In the genomic region with DNA sequence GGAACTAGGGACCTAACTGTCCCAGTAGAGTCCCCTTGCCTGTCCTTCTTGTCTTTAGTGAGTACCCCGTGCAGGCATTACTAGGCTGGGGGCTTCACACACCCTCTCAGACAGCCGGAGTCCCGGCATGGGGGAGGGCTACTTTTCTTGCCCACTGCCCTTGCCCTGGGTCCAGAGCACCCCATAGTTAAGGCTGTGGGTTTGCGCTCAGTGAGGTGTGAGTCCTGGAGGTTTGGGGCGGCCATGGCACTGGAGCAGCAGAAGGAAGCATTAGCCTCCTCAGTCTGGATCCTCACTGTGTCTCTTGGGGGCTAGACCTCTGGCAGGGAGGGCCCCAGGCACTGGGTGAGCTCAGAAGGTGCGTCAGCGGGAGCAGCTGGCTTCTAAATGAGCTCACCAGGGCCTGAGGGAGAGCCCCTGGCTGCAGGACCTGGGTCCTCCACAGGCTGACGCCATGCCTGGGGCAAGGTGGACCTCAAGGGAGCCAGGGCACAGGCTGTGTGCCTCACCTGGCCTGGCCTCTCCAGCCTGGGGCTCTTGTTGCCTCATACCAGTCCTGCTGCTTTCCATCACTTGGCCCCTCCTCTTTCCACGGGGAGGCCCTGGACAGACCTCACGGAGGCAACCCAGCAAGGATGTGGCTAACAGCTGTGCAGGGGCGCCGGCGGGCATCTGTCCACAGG, we compare ENCODE assay signal across 19 cellular contexts. TPM values are rescaled to one million over a fixed set of nuclear protein-coding genes. Genes with fewer than 3 reads are reported as not detected.
A peak's percentile ranks its signal among the peaks of the same experiment; 100 is the strongest.
DNase-seq lines count a peak whose midpoint lies in the region; ATAC-seq and TF ChIP-seq lines count a peak whose summit lies in the region.
"Had no signal": no experiment of that assay in that cellular context is flagged by ENCODE, and none has a peak within 500 bp of the region (broad histone marks: within the 10 kb centered on the region; RNA-seq: fewer than 3 reads in every experiment).

No MANE protein-coding gene starts in this region.

- no peak overlapping the region for H3K27ac Mint-ChIP-seq in T-helper 2 cell treated with Interferon-gamma antibody and Interleukin-4, amounts not matched to agents 5 μg/mL and 100 μg/mL, for 36 hours
- H3K27ac Mint-ChIP-seq: activated CD4-positive, alpha-beta T cell treated with anti-CD3 and anti-CD28 coated beads, Interleukin-2, amount 10 ng/mL, durations not matched to agents 7 days and 5 days had no signal

- CTCF ChIA-PET in HEK293 (lab: Yijun Ruan, JAX) = interaction anchor here (0.8 kb wide), 1 partner anchor 15 kb away, joined by 3 read pairs; no protein-coding TSS in a partner anchor

- no peaks in the 10 kb centered on the region for H3K36me3 Mint-ChIP-seq in T-helper 2 cell treated with Interferon-gamma antibody and Interleukin-4, amounts not matched to agents 5 μg/mL and 100 μg/mL, for 36 hours (ENCODE audit: low read depth)

- H3K4me1 ChIP-seq in HEK293 (ENCODE audit: control insufficient read depth, insufficient read depth, low read length) = no peaks in the 10 kb centered on the region
- no peaks in the 10 kb centered on the region for H3K4me1 ChIP-seq in osteoblast (ENCODE audit: insufficient read depth, low read length)

- H3K27me3 ChIP-seq in osteoblast (ENCODE audit: insufficient read depth, low read length) = no peaks in the 10 kb centered on the region
- H3K27me3 ChIP-seq: neutrophil, thyroid gland had no signal

- peak; percentile 66 for DNase-seq in D341Med (ENCODE audit: low spot score)
- DNase-seq in osteoblast (ENCODE audit: insufficient read length, low spot score, missing footprints) = peak; percentile 73
- DNase-seq in T-helper 2 cell treated with Interferon-gamma antibody and Interleukin-4, amounts not matched to agents 5 μg/mL and 100 μg/mL, for 36 hours (ENCODE audit: low spot score) = no peak
- no peak for DNase-seq in NCI-H1417 treated with DMSO at 0.1 percent for 48 hours (lab: John Stamatoyannopoulos, UW)
- DNase-seq in NOMO-1 (lab: John Stamatoyannopoulos, UW; ENCODE audit: unreplicated experiment in 2 of 2) = no peak
- no peak for DNase-seq in activated T-cell treated with anti-CD3 and anti-CD28 coated beads for 4 hours
- DNase-seq: activated CD4-positive, alpha-beta T cell treated with anti-CD3 and anti-CD28 coated beads, Interleukin-2, amount 10 ng/mL, durations not matched to agents 7 days and 5 days; activated CD8-positive, alpha-beta memory T cell treated with anti-CD3 and anti-CD28 coated beads, Interleukin-2, amount 50 U/mL, for 48 hours; DMS153; hippocampal formation; midbrain; NCI-H187; NCI-H510A treated with DMSO at 0.1 percent for 48 hours; OCI-M1; SK-N-SH; thyroid gland had no signal

- no peaks in the 10 kb centered on the region for H3K9me3 ChIP-seq in HEK293 (ENCODE audit: control insufficient read depth, insufficient read depth, low read depth, low read length)
- H3K9me3 ChIP-seq in osteoblast (ENCODE audit: low read depth, low read length) = no peaks in the 10 kb centered on the region
- H3K9me3 ChIP-seq: neutrophil, thyroid gland had no signal

- ATAC-seq in esophagus mucosa = peak; percentile 67

- H3K4me3 Mint-ChIP-seq in T-helper 2 cell treated with Interferon-gamma antibody and Interleukin-4, amounts not matched to agents 5 μg/mL and 100 μg/mL, for 36 hours = no peak overlapping the region
- H3K4me3 Mint-ChIP-seq: activated CD4-positive, alpha-beta T cell treated with anti-CD3 and anti-CD28 coated beads, Interleukin-2, amount 10 ng/mL, durations not matched to agents 7 days and 5 days had no signal

- no peak overlapping the region for H2AFZ ChIP-seq in osteoblast (ENCODE audit: low read length)

- no peaks in the 10 kb centered on the region for H3K27me3 Mint-ChIP-seq in T-helper 2 cell treated with Interferon-gamma antibody and Interleukin-4, amounts not matched to agents 5 μg/mL and 100 μg/mL, for 36 hours (ENCODE audit: low read depth)
- H3K27me3 Mint-ChIP-seq: activated CD4-positive, alpha-beta T cell treated with anti-CD3 and anti-CD28 coated beads, Interleukin-2, amount 10 ng/mL, durations not matched to agents 7 days and 5 days had no signal

- H3K36me3 ChIP-seq in HEK293 (ENCODE audit: control insufficient read depth in 2 of 2, insufficient read depth in 1 of 2, low read length in 2 of 2) (peaks cover 0 to 11% of the 10 kb centered on the region in 2 experiments; a peak in 1 of 3 replicates), osteoblast (ENCODE audit: insufficient read depth, low read length) (no peaks in the 10 kb centered on the region)
- H3K36me3 ChIP-seq: neutrophil, thyroid gland had no signal

- H3K9me3 Mint-ChIP-seq in T-helper 2 cell treated with Interferon-gamma antibody and Interleukin-4, amounts not matched to agents 5 μg/mL and 100 μg/mL, for 36 hours = no peaks in the 10 kb centered on the region
- H3K9me3 Mint-ChIP-seq: activated CD4-positive, alpha-beta T cell treated with anti-CD3 and anti-CD28 coated beads, Interleukin-2, amount 10 ng/mL, durations not matched to agents 7 days and 5 days had no signal

- no peak overlapping the region for H3K4me2 ChIP-seq in osteoblast (ENCODE audit: insufficient read depth, low read length)
- H3K4me2 ChIP-seq: SK-N-SH had no signal

- H3K79me2 ChIP-seq in osteoblast (ENCODE audit: insufficient read depth, low read length) = peaks cover 2% of the 10 kb centered on the region

- no peak overlapping the region for H3K4me3 ChIP-seq in HEK293 (ENCODE audit: low read depth, low read length)
- no peak overlapping the region for H3K4me3 ChIP-seq in osteoblast (ENCODE audit: insufficient read depth, low read length)
- H3K4me3 ChIP-seq: thyroid gland had no signal

- H4K20me1 ChIP-seq in osteoblast (ENCODE audit: insufficient read depth, low read length) = peaks cover 18% of the 10 kb centered on the region

- no peaks in the 10 kb centered on the region for H3K4me1 Mint-ChIP-seq in T-helper 2 cell treated with Interferon-gamma antibody and Interleukin-4, amounts not matched to agents 5 μg/mL and 100 μg/mL, for 36 hours (ENCODE audit: low read depth)
- H3K4me1 Mint-ChIP-seq: activated CD4-positive, alpha-beta T cell treated with anti-CD3 and anti-CD28 coated beads, Interleukin-2, amount 10 ng/mL, durations not matched to agents 7 days and 5 days had no signal

- POLR2A ChIA-PET in HEK293 (lab: Yijun Ruan, JAX) = no interaction called here

- TF ChIP-seq CTCF in HEK293 (tag by site-specific recombination; IDR thresholded peaks at IDR 0.05) = no peak
- TF ChIP-seq CTCF in osteoblast (IDR thresholded peaks at IDR 0.05; ENCODE audit: extremely low read depth, low read depth, low read length) = no peak

- H3K27ac ChIP-seq in HEK293 (ENCODE audit: extremely low read depth, low read depth, low read length) = no peak overlapping the region
- H3K27ac ChIP-seq in osteoblast (ENCODE audit: low read depth, low read length) = no peak overlapping the region
- H3K27ac ChIP-seq: neutrophil, thyroid gland had no signal

TF ChIP-seq in HEK293, 187 proteins besides CTCF, POLR2A, EP300 and RAD21:
- TF ChIP-seq GLIS1 (tag by site-specific recombination; IDR thresholded peaks at IDR 0.05) (0 out of 2 replicates have a peak, but pooled peaks have one; percentile 10), OVOL3 (tag by site-specific recombination; IDR thresholded peaks at IDR 0.05) (no peak), ZIC2 (tag by site-specific recombination; IDR thresholded peaks at IDR 0.05) (peak; percentile 55), EGR2 (tag by site-specific recombination; IDR thresholded peaks at IDR 0.05; ENCODE audit: low read depth) (no peak), ZBTB7A (tag by site-specific recombination; IDR thresholded peaks at IDR 0.05; ENCODE audit: low read depth) (no peak), ZNF658 (tag by site-specific recombination; IDR thresholded peaks at IDR 0.05) (no peak)

RNA-seq across cellular contexts. Expression of a gene that starts 27.4 kb away (rescaled TPM):
- 30.8 TPM for total RNA-seq in esophagus mucosa
- 16.5 and 18.8 TPM in 2 replicates for total RNA-seq in osteoblast

Comparison
In these comparisons a context has a peak if more than half of its experiments do, and no peak if none do; other contexts are left out.
1. DNase-seq: peak in D341Med (single experiment) and osteoblast (single experiment); none in T-helper 2 cell treated with Interferon-gamma antibody and Interleukin-4, amounts not matched to agents 5 μg/mL and 100 μg/mL, for 36 hours (single experiment), NCI-H1417 treated with DMSO at 0.1 percent for 48 hours (single experiment), NOMO-1 (0 of 2) and activated T-cell treated with anti-CD3 and anti-CD28 coated beads for 4 hours (single experiment).